In genomic region chr22:35480143-35480542, GRCh38 we compare ENCODE assay signal across 9 cellular contexts.
DNase-seq lines count a peak whose midpoint lies in the region; ATAC-seq and TF ChIP-seq lines count a peak whose summit lies in the region.
"Had no signal": no experiment of that assay in that cellular context is flagged by ENCODE, and none has a peak within 500 bp of the region (broad histone marks: within the 10 kb centered on the region; RNA-seq: fewer than 3 reads in every experiment).

No MANE protein-coding gene starts in this region.

- 50 to 68% methylated on average over 11 of the region's 11 CpGs for WGBS in heart right ventricle, 2 donors
- 42 to 46% methylated on average over 11 of the region's 11 CpGs for WGBS in sigmoid colon, 2 donors

- H3K9ac ChIP-seq in BLaER1 treated with 17β-estradiol and CSF1 and Interleukin-3, amounts not matched to agents 10 nM and 100 nM, result peak overlapping the region in 10 of 11 experiments; percentile 27 to 58 (median 40); a peak in 10 of 22 replicates
- H3K9ac ChIP-seq in Karpas-422 (ENCODE audit: low read length), result no peak overlapping the region

- H3K79me2 ChIP-seq in Karpas-422 (ENCODE audit: low read length), result no peaks in the 10 kb centered on the region

- intact Hi-C loops in heart right ventricle (cut with DNase I), result loop anchor here in 1 of 10 donors (5.0 kb wide), 1 partner anchor 57 kb away; no protein-coding TSS in a partner anchor
- intact Hi-C loops in sigmoid colon (cut with DNase I), result loop anchor here (2.0 to 5.0 kb wide), 2 partner anchors 45 to 102 kb away; no protein-coding TSS in a partner anchor

- H3K36me3 ChIP-seq in BLaER1 treated with 17β-estradiol and CSF1 and Interleukin-3, amounts not matched to agents 10 nM and 100 nM, result no peaks in the 10 kb centered on the region
- H3K36me3 ChIP-seq in Peyer's patch (no peaks in the 10 kb centered on the region), heart right ventricle (no peaks in the 10 kb centered on the region), sigmoid colon (no peaks in the 10 kb centered on the region), Karpas-422 (ENCODE audit: insufficient read depth, low read length) (no peaks in the 10 kb centered on the region)

- no peaks in the 10 kb centered on the region for H3K9me3 Mint-ChIP-seq in effector memory CD8-positive, alpha-beta T cell

- no peak overlapping the region for H3K27ac Mint-ChIP-seq in effector memory CD8-positive, alpha-beta T cell
- H3K27ac Mint-ChIP-seq: T-helper 17 cell had no signal

- peak overlapping the region in 9 of 11 experiments; percentile 26 to 66 (median 53); a peak in 15 of 22 replicates for H3K27ac ChIP-seq in BLaER1 treated with 17β-estradiol and CSF1 and Interleukin-3, amounts not matched to agents 10 nM and 100 nM
- H3K27ac ChIP-seq in Peyer's patch, result peak overlapping the region; percentile 25 to 71 (median 52)
- peak overlapping the region in 7 of 10 donors; percentile 18 to 69 (median 52) for H3K27ac ChIP-seq in heart right ventricle
- peak overlapping the region; percentile 66 to 92 (median 86) for H3K27ac ChIP-seq in sigmoid colon
- H3K27ac ChIP-seq in Karpas-422 (ENCODE audit: low read length), result no peak overlapping the region

- H3K4me1 Mint-ChIP-seq in effector memory CD8-positive, alpha-beta T cell (ENCODE audit: low read depth in 2 of 2), result peaks cover 2 to 3% of the 10 kb centered on the region in 2 donors

- H3K4me1 ChIP-seq in BLaER1 treated with 17β-estradiol and CSF1 and Interleukin-3, amounts not matched to agents 10 nM and 100 nM, result peaks cover 61 to 81% (median 75%) of the 10 kb centered on the region in 10 experiments
- H3K4me1 ChIP-seq in Peyer's patch (peaks cover 0 to 36% (median 8%) of the 10 kb centered on the region in 4 donors), heart right ventricle (peaks cover 0 to 27% (median 21%) of the 10 kb centered on the region in 9 donors), sigmoid colon (peaks cover 5 to 58% (median 54%) of the 10 kb centered on the region in 4 donors), Karpas-422 (ENCODE audit: low read length) (no peaks in the 10 kb centered on the region)

- H3K4me3 ChIP-seq in BLaER1 treated with 17β-estradiol and CSF1 and Interleukin-3, amounts not matched to agents 10 nM and 100 nM, result peak overlapping the region in 5 of 10 experiments; percentile 3 to 49 (median 33); a peak in 7 of 20 replicates
- H3K4me3 ChIP-seq in Peyer's patch, result no peak overlapping the region
- H3K4me3 ChIP-seq in heart right ventricle, result no peak overlapping the region
- no peak overlapping the region for H3K4me3 ChIP-seq in sigmoid colon
- H3K4me3 ChIP-seq in Karpas-422 (ENCODE audit: low read length), result no peak overlapping the region

- peak; percentile 14 to 74 (median 55) for TF ChIP-seq EP300 in sigmoid colon (IDR thresholded peaks at IDR 0.05)

- TF ChIP-seq POLR2A in Peyer's patch (IDR thresholded peaks at IDR 0.05), result no peak
- TF ChIP-seq POLR2A in sigmoid colon (IDR thresholded peaks at IDR 0.05), result no peak

- H2AFZ ChIP-seq in Karpas-422 (ENCODE audit: low read length), result no peak overlapping the region

- H3K4me2 ChIP-seq in BLaER1 treated with 17β-estradiol and CSF1 and Interleukin-3, amounts not matched to agents 10 nM and 100 nM, result peak overlapping the region; percentile 86 to 96 (median 93)
- H3K4me2 ChIP-seq in Karpas-422 (ENCODE audit: low read depth, low read length, poor library complexity, severe bottlenecking), result no peak overlapping the region

- H3K36me3 Mint-ChIP-seq in effector memory CD8-positive, alpha-beta T cell (ENCODE audit: insufficient read depth), result peaks cover 3% of the 10 kb centered on the region

- peaks cover 0 to 5% (median 0%) of the 10 kb centered on the region in 11 experiments; a peak in 1 of 22 replicates for H3K9me3 ChIP-seq in BLaER1 treated with 17β-estradiol and CSF1 and Interleukin-3, amounts not matched to agents 10 nM and 100 nM (replicated peaks in 1 of 11)
- no peaks in the 10 kb centered on the region for H3K9me3 ChIP-seq in Peyer's patch
- peaks cover 0 to 4% (median 0%) of the 10 kb centered on the region in 11 donors for H3K9me3 ChIP-seq in heart right ventricle
- no peaks in the 10 kb centered on the region for H3K9me3 ChIP-seq in sigmoid colon
- no peaks in the 10 kb centered on the region for H3K9me3 ChIP-seq in Karpas-422 (ENCODE audit: low read length)

- H3K27me3 Mint-ChIP-seq in effector memory CD8-positive, alpha-beta T cell, result peaks cover 41 to 64% of the 10 kb centered on the region in 2 donors

- peaks cover 10 to 44% (median 19%) of the 10 kb centered on the region in 11 experiments; a peak in 20 of 22 replicates for H3K27me3 ChIP-seq in BLaER1 treated with 17β-estradiol and CSF1 and Interleukin-3, amounts not matched to agents 10 nM and 100 nM
- no peaks in the 10 kb centered on the region for H3K27me3 ChIP-seq in Peyer's patch
- peaks cover 0 to 17% (median 0%) of the 10 kb centered on the region in 7 donors for H3K27me3 ChIP-seq in heart right ventricle
- H3K27me3 ChIP-seq in sigmoid colon, result no peaks in the 10 kb centered on the region
- H3K27me3 ChIP-seq in Karpas-422 (ENCODE audit: low read length), result no peaks in the 10 kb centered on the region

- ATAC-seq in heart right ventricle, result peak in 4 of 8 donors; percentile 23 to 62 (median 39)
- no peak for ATAC-seq in effector memory CD8-positive, alpha-beta T cell (replicated peaks)
- ATAC-seq: T-helper 17 cell had no signal

- POLR2A ChIA-PET in HEK293T (lab: Yijun Ruan, JAX), result no interaction called here

- H3K4me3 Mint-ChIP-seq in effector memory CD8-positive, alpha-beta T cell, result no peak overlapping the region
- H3K4me3 Mint-ChIP-seq: T-helper 17 cell had no signal

- no peak for DNase-seq in Peyer's patch
- peak in 1 of 2 donors; percentile 51 for DNase-seq in heart right ventricle
- peak; percentile 96 for DNase-seq in sigmoid colon
- no peak for DNase-seq in Karpas-422
- no peak for DNase-seq in UCSD-AML1 (lab: John Stamatoyannopoulos, UW; ENCODE audit: unreplicated experiment)
- no peak for DNase-seq in HEK293T (ENCODE audit: extremely low spot score)
- no peak for DNase-seq in effector memory CD8-positive, alpha-beta T cell
- DNase-seq: T-helper 17 cell had no signal

- H4K20me1 ChIP-seq in BLaER1 treated with 17β-estradiol and CSF1 and Interleukin-3, amounts not matched to agents 10 nM and 100 nM, result peaks cover 0 to 32% (median 14%) of the 10 kb centered on the region in 11 experiments; a peak in 12 of 22 replicates
- H4K20me1 ChIP-seq in Karpas-422 (ENCODE audit: insufficient read depth, low read depth, low read length), result no peaks in the 10 kb centered on the region

- H3K9me2 ChIP-seq in Karpas-422 (replicated peaks; ENCODE audit: insufficient read depth, low read length), result no peaks in the 10 kb centered on the region

- TF ChIP-seq CTCF in Peyer's patch (IDR thresholded peaks at IDR 0.05) (no peak), heart right ventricle (IDR thresholded peaks at IDR 0.05) (no peak), sigmoid colon (IDR thresholded peaks at IDR 0.05) (no peak)

- CTCF ChIA-PET in HEK293T (lab: Yijun Ruan, JAX), result no interaction called here

TF ChIP-seq in HEK293T, 16 proteins besides CTCF, POLR2A, EP300 and RAD21:
- TF ChIP-seq BHLHE40 (IDR thresholded peaks at IDR 0.05; ENCODE audit: borderline replicate concordance), result no peak
- TF ChIP-seq ELF4 (IDR thresholded peaks at IDR 0.05), result no peak
- TF ChIP-seq ZNF384 (IDR thresholded peaks at IDR 0.05), result no peak
- TF ChIP-seq PKNOX1 (IDR thresholded peaks at IDR 0.05), result no peak
- TF ChIP-seq CTBP1 (IDR thresholded peaks at IDR 0.05; ENCODE audit: borderline replicate concordance), result no peak
- no peak for TF ChIP-seq L3MBTL2 (conservative IDR thresholded peaks at IDR 0.05)
- TF ChIP-seq SUZ12 (IDR thresholded peaks at IDR 0.05), result no peak
- TF ChIP-seq LEF1 (IDR thresholded peaks at IDR 0.05; ENCODE audit: borderline replicate concordance), result no peak
- TF ChIP-seq SP1 (IDR thresholded peaks at IDR 0.05), result no peak
- TF ChIP-seq TARDBP (IDR thresholded peaks at IDR 0.05), result no peak
- no peak for TF ChIP-seq ARNT (IDR thresholded peaks at IDR 0.05)
- no peak for TF ChIP-seq HDGF (IDR thresholded peaks at IDR 0.05; ENCODE audit: borderline replicate concordance)
- no peak for TF ChIP-seq FOXM1 (IDR thresholded peaks at IDR 0.05; ENCODE audit: borderline replicate concordance)
- no peak for TF ChIP-seq FOXA1 (IDR thresholded peaks at IDR 0.05)
- no peak for TF ChIP-seq NFRKB (IDR thresholded peaks at IDR 0.05)
- no peak for TF ChIP-seq FOXK2 (IDR thresholded peaks at IDR 0.05)
